Comparison of ENCODE assay signal across 8 cellular contexts in the genomic region with DNA sequence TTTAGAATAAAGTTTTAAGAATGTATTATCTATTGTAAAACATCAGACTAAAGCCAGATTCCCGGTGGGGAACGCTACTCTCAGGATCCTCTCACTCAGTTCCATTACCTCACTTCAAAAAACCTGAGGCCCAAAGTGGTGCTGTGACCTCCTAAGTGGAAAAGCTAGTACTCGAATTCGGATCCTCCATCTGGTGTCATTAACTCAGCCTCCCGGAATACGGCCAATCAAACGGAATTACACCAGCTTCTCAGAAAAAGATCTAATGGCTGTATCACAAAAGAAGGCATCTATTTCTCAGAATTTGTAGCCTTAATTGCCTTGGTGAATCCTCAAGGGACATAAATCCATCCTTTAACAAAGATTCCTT. TPM values are rescaled to one million over a fixed set of nuclear protein-coding genes. Genes with fewer than 3 reads are reported as not detected.
DNase-seq lines count a peak whose midpoint lies in the region; ATAC-seq and TF ChIP-seq lines count a peak whose summit lies in the region.

No MANE protein-coding gene starts in this region.

- no peaks in the 10 kb centered on the region for H3K36me3 ChIP-seq in right atrium auricular region
- no peaks in the 10 kb centered on the region for H3K36me3 ChIP-seq in skeletal muscle tissue (ENCODE audit: control insufficient read depth in 3 of 3, insufficient read depth in 3 of 3, low read length in 3 of 3)

- H3K9ac ChIP-seq in skeletal muscle tissue (ENCODE audit: low read depth in 1 of 3, low read length in 3 of 3) = peak overlapping the region; percentile 95 to 97 (median 96)

- TF ChIP-seq CTCF in AG09309 (IDR thresholded peaks at IDR 0.05; ENCODE audit: control insufficient read depth, insufficient read depth, low read depth, low read length, missing control alignments) = no peak
- no peak for TF ChIP-seq CTCF in WI38 (IDR thresholded peaks at IDR 0.05; ENCODE audit: low read depth, low read length)
- TF ChIP-seq CTCF in right atrium auricular region (IDR thresholded peaks at IDR 0.05) = no peak
- TF ChIP-seq CTCF in GM10248 (IDR thresholded peaks at IDR 0.05; ENCODE audit: control extremely low read depth, extremely low read depth, low read depth, missing control alignments) = no peak

- H3K9me3 ChIP-seq in right atrium auricular region (no peaks in the 10 kb centered on the region), skeletal muscle tissue (ENCODE audit: control insufficient read depth in 3 of 3, low read length in 3 of 3) (no peaks in the 10 kb centered on the region)

- POLR2A ChIA-PET in GM10248 (lab: Yijun Ruan, JAX) = interaction anchor here (0.7 kb wide), 1 partner anchor 15 kb away, joined by 3 read pairs; no protein-coding TSS in a partner anchor

- no peaks in the 10 kb centered on the region for H3K27me3 ChIP-seq in right atrium auricular region
- no peaks in the 10 kb centered on the region for H3K27me3 ChIP-seq in skeletal muscle tissue (ENCODE audit: control insufficient read depth in 3 of 3, insufficient read depth in 3 of 3, low read length in 3 of 3)

- CTCF ChIA-PET in GM10248 (lab: Yijun Ruan, JAX) = interaction anchor here (0.8 to 2.5 kb wide), 12 partner anchors 9 to 235 kb away, joined by 3 to 24 read pairs (median 4); no protein-coding TSS in a partner anchor

- peak overlapping the region; percentile 89 for H3K4me3 ChIP-seq in AG09309 (ENCODE audit: control insufficient read depth, low read depth, low read length)
- peak overlapping the region; percentile 75 for H3K4me3 ChIP-seq in WI38 (ENCODE audit: low read depth, low read length)
- peak overlapping the region; percentile 94 to 95 for H3K4me3 ChIP-seq in right atrium auricular region
- H3K4me3 ChIP-seq in skeletal muscle tissue (ENCODE audit: low read length in 3 of 3) = peak overlapping the region; percentile 96 to 98 (median 97)

- H3K4me1 ChIP-seq in right atrium auricular region (peaks cover 0 to 52% of the 10 kb centered on the region in 2 donors), skeletal muscle tissue (ENCODE audit: control insufficient read depth in 3 of 3, insufficient read depth in 3 of 3, low read length in 3 of 3) (peaks cover 13 to 22% (median 14%) of the 10 kb centered on the region in 3 donors)

- H3K27ac ChIP-seq in right atrium auricular region = peak overlapping the region; percentile 96
- H3K27ac ChIP-seq in skeletal muscle tissue (ENCODE audit: low read depth, low read length) = peak overlapping the region; percentile 89

- ATAC-seq in GM18870 (IDR thresholded peaks at IDR 0.05; ENCODE audit: unreplicated experiment) (peak; percentile 3), HG03571 (IDR thresholded peaks at IDR 0.05; ENCODE audit: unreplicated experiment) (no peak)

- no peak for DNase-seq in AG09309 (ENCODE audit: low read depth)
- DNase-seq in right atrium auricular region (ENCODE audit: low spot score) = no peak
- DNase-seq in GM10248 (ENCODE audit: extremely low spot score) = no peak
- no peak for DNase-seq in SIG-M5 (lab: John Stamatoyannopoulos, UW)

RNA-seq across cellular contexts. Expression of gene ACAD11, which starts 0.6 kb away (rescaled TPM):
- 10 to 100 TPM; 18.0 to 26.0 TPM for total RNA-seq in right atrium auricular region
- total RNA-seq in skeletal muscle tissue = 24.5 TPM

RNA-seq across cellular contexts. Expression of gene UBA5, which starts 1.1 kb away (rescaled TPM):
- 10 to 100 TPM; 23.3 to 27.1 TPM for total RNA-seq in right atrium auricular region
- total RNA-seq in skeletal muscle tissue = 21.9 TPM
